2 cellular contexts compared by ENCODE assay signal in the genomic region with DNA sequence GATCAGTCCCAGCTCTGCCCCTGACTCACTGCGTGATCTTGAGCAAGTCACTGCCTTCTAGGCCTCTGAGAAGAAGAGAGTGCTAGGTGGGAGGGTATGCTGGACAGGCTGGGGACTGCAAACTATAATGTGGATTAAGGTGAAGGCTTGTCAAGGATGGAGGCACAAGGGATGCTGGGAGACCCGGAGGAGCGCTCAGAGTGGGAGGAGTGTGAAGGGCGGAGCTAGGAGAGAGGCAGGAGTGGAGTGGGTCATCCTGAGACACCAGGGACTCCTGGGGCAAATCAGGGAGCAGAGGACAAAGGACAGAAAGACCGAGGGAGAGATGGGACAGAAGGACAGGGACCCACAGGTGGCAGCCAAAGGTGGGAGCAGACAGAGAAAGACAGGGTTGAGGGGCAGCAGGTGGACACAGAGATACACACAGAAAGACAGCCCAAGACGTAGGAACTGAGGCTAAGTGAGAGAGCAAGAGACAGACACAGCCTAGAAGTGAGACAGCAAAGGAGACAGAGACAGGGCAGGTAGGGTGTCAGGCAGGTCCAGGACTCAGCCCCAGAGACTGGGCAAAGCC.
TF ChIP-seq lines count a peak whose summit lies in the region.

No MANE protein-coding gene starts in this region.

TF ChIP-seq in A549, 52 proteins besides CTCF, POLR2A, EP300 and RAD21:
- no peak for TF ChIP-seq CHD4 (IDR thresholded peaks at IDR 0.05; ENCODE audit: borderline replicate concordance)
- TF ChIP-seq, protein P1, sequence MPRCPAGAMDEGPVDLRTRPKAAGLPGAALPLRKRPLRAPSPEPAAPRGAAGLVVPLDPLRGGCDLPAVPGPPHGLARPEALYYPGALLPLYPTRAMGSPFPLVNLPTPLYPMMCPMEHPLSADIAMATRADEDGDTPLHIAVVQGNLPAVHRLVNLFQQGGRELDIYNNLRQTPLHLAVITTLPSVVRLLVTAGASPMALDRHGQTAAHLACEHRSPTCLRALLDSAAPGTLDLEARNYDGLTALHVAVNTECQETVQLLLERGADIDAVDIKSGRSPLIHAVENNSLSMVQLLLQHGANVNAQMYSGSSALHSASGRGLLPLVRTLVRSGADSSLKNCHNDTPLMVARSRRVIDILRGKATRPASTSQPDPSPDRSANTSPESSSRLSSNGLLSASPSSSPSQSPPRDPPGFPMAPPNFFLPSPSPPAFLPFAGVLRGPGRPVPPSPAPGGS (IDR thresholded peaks at IDR 0.05): no peak
- no peak for TF ChIP-seq RARB (CRISPR knock-in tag; IDR thresholded peaks at IDR 0.05)
- no peak for TF ChIP-seq HDAC2 (IDR thresholded peaks at IDR 0.05)
- no peak for TF ChIP-seq POLR2AphosphoS2 (conservative IDR thresholded peaks at IDR 0.05; ENCODE audit: low read length)
- no peak for TF ChIP-seq NR3C1 (IDR thresholded peaks at IDR 0.05)
- TF ChIP-seq ESRRA (IDR thresholded peaks at IDR 0.05; ENCODE audit: borderline replicate concordance, low read length): no peak
- TF ChIP-seq USF2 (IDR thresholded peaks at IDR 0.05): no peak
- no peak for TF ChIP-seq ZFP36 (IDR thresholded peaks at IDR 0.05; ENCODE audit: borderline replicate concordance, partially characterized antibody)
- no peak for TF ChIP-seq MAX (IDR thresholded peaks at IDR 0.05)

TF ChIP-seq in HCT116, 20 proteins besides CTCF, POLR2A, EP300 and RAD21:
- TF ChIP-seq ELF1 (IDR thresholded peaks at IDR 0.05; ENCODE audit: borderline replicate concordance, low read depth) (no peak), SRF (IDR thresholded peaks at IDR 0.05; ENCODE audit: low read depth) (no peak), POLR2AphosphoS5 (IDR thresholded peaks at IDR 0.05; ENCODE audit: low read depth, low read length) (no peak)
